ENCODE assay signal across 12 cellular contexts in the genomic region with DNA sequence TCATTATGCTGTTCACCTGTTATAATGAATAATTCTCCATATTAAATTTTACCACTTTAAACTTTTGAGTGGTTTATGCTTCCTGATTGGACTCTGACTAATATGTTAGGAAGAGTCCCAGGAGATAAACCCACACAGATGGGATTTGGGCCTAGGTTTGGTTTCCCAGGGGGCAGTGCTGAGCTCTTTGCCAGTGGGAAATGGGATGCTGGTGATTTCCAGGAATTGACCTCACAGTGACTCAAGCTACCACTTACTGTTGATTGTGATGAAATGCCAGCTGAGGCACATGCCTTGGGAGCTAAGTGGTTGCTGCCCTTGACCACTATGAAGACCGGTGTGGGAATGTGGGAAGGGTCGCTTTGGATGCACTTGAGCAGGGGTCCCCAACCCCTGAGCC. TPM values are rescaled to one million over a fixed set of nuclear protein-coding genes. Genes with fewer than 3 reads are reported as not detected.
"Had no signal": no experiment of that assay in that cellular context is flagged by ENCODE, and none has a peak within 500 bp of the region (broad histone marks: within the 10 kb centered on the region; RNA-seq: fewer than 3 reads in every experiment).

No MANE protein-coding gene starts in this region.

RNA-seq across cellular contexts. Expression of a gene that starts 19.0 kb away (rescaled TPM):
- polyA plus RNA-seq: cardiac muscle cell had no signal

RNA-seq across cellular contexts. Expression of a gene that starts 40.1 kb away (rescaled TPM):
- total RNA-seq: activated naive CD8-positive, alpha-beta T cell treated with anti-CD3 and anti-CD28 coated beads, Interleukin-2, amount 10 ng/mL, durations not matched to agents 7 days and 5 days; cardiac muscle cell; kidney epithelial cell; left ventricle myocardium superior; mesenteric fat pad; occipital lobe; progenitor cell of endocrine pancreas; right cardiac atrium; T-helper 1 cell treated with Interleukin-12 subunit alpha and Interleukin-12 subunit beta and Interleukin-4 antibody, amounts not matched to agents 30 ng/mL and 1 ng/mL, for 36 hours; tibial nerve; uterus had no signal
- polyA plus RNA-seq: cardiac muscle cell, right cardiac atrium, small intestine had no signal
